36 cellular contexts compared by ENCODE assay signal in genomic region chr1:60041783-60042182, GRCh38. TPM values are rescaled to one million over a fixed set of nuclear protein-coding genes. Genes with fewer than 3 reads are reported as not detected.
"Had no signal": no experiment of that assay in that cellular context is flagged by ENCODE, and none has a peak within 500 bp of the region (broad histone marks: within the 10 kb centered on the region; RNA-seq: fewer than 3 reads in every experiment).

No MANE protein-coding gene starts in this region.

- H3K4me3 ChIP-seq: ascending aorta, breast epithelium, cardiac muscle cell, colonic mucosa, esophagus squamous epithelium, gastroesophageal sphincter, heart right ventricle had no signal

- H3K4me1 ChIP-seq: ascending aorta, breast epithelium, colonic mucosa, esophagus squamous epithelium, gastroesophageal sphincter, heart right ventricle had no signal

- H3K4me3 Mint-ChIP-seq: activated B cell treated with CpG ODN at 0.5 μM for 24 hours; activated CD4-positive, alpha-beta memory T cell treated with anti-CD3 and anti-CD28 coated beads, Interleukin-2, amount 10 ng/mL, durations not matched to agents 7 days and 5 days; activated naive CD4-positive, alpha-beta T cell treated with anti-CD3 and anti-CD28 coated beads, Interleukin-2, amount 10 ng/mL, durations not matched to agents 7 days and 5 days; activated naive CD8-positive, alpha-beta T cell treated with anti-CD3 and anti-CD28 coated beads, Interleukin-2, amount 10 ng/mL, durations not matched to agents 7 days and 5 days; activated T-cell treated with anti-CD3 and anti-CD28 coated beads, Interleukin-2, amount 50 U/mL, for 24 hours; activated T-cell treated with anti-CD3 and anti-CD28 coated beads, Interleukin-2, amount 50 U/mL, for 72 hours; brain; T-helper 17 cell; T-helper 2 cell treated with Interferon-gamma antibody and Interleukin-4, amounts not matched to agents 5 μg/mL and 100 μg/mL, for 36 hours had no signal

- ATAC-seq: activated CD4-positive, CD25-positive, alpha-beta regulatory T cell treated with anti-CD3 and anti-CD28 coated beads, Interleukin-2, amount 50 U/mL, for 24 hours; activated naive CD4-positive, alpha-beta T cell treated with anti-CD3 and anti-CD28 coated beads, Interleukin-2, amount 50 U/mL, for 72 hours; activated T-cell treated with anti-CD3 and anti-CD28 coated beads, Interleukin-2, amount 50 U/mL, for 72 hours; gastroesophageal sphincter; heart right ventricle; T-helper 17 cell had no signal

- H3K36me3 ChIP-seq: ascending aorta, breast epithelium, cardiac muscle cell, colonic mucosa, esophagus squamous epithelium, gastroesophageal sphincter, heart right ventricle had no signal

- H3K9me3 Mint-ChIP-seq: activated B cell treated with CpG ODN at 0.5 μM for 24 hours; activated CD4-positive, alpha-beta memory T cell treated with anti-CD3 and anti-CD28 coated beads, Interleukin-2, amount 10 ng/mL, durations not matched to agents 7 days and 5 days; activated naive CD4-positive, alpha-beta T cell treated with anti-CD3 and anti-CD28 coated beads, Interleukin-2, amount 10 ng/mL, durations not matched to agents 7 days and 5 days; activated naive CD4-positive, alpha-beta T cell treated with anti-CD3 and anti-CD28 coated beads, Interleukin-2, amount 50 U/mL, for 72 hours; activated naive CD8-positive, alpha-beta T cell treated with anti-CD3 and anti-CD28 coated beads, Interleukin-2, amount 10 ng/mL, durations not matched to agents 7 days and 5 days; activated T-cell treated with anti-CD3 and anti-CD28 coated beads, Interleukin-2, amount 50 U/mL, for 24 hours; activated T-cell treated with anti-CD3 and anti-CD28 coated beads, Interleukin-2, amount 50 U/mL, for 72 hours; T-helper 2 cell treated with Interferon-gamma antibody and Interleukin-4, amounts not matched to agents 5 μg/mL and 100 μg/mL, for 36 hours had no signal

- H3K27ac Mint-ChIP-seq: activated B cell treated with CpG ODN at 0.5 μM for 24 hours; activated CD4-positive, alpha-beta memory T cell treated with anti-CD3 and anti-CD28 coated beads, Interleukin-2, amount 10 ng/mL, durations not matched to agents 7 days and 5 days; activated naive CD4-positive, alpha-beta T cell treated with anti-CD3 and anti-CD28 coated beads, Interleukin-2, amount 10 ng/mL, durations not matched to agents 7 days and 5 days; activated naive CD4-positive, alpha-beta T cell treated with anti-CD3 and anti-CD28 coated beads, Interleukin-2, amount 50 U/mL, for 72 hours; activated naive CD8-positive, alpha-beta T cell treated with anti-CD3 and anti-CD28 coated beads, Interleukin-2, amount 10 ng/mL, durations not matched to agents 7 days and 5 days; activated T-cell treated with anti-CD3 and anti-CD28 coated beads, Interleukin-2, amount 50 U/mL, for 24 hours; activated T-cell treated with anti-CD3 and anti-CD28 coated beads, Interleukin-2, amount 50 U/mL, for 72 hours; brain; T-helper 17 cell; T-helper 2 cell treated with Interferon-gamma antibody and Interleukin-4, amounts not matched to agents 5 μg/mL and 100 μg/mL, for 36 hours had no signal

- H3K9me3 ChIP-seq: ascending aorta, breast epithelium, colonic mucosa, esophagus squamous epithelium, gastroesophageal sphincter, heart right ventricle had no signal

- H3K27ac ChIP-seq: ascending aorta, breast epithelium, cardiac muscle cell, colonic mucosa, epithelial cell of prostate, esophagus squamous epithelium, gastroesophageal sphincter, heart right ventricle, VCaP had no signal

- DNase-seq: activated B cell treated with CpG ODN at 0.5 μM for 24 hours; activated CD4-positive, alpha-beta memory T cell treated with anti-CD3 and anti-CD28 coated beads, Interleukin-2, amount 10 ng/mL, durations not matched to agents 7 days and 5 days; activated CD4-positive, alpha-beta T cell treated with anti-CD3 and anti-CD28 coated beads for 48 hours; activated CD8-positive, alpha-beta memory T cell treated with anti-CD3 and anti-CD28 coated beads, Interleukin-2, amount 50 U/mL, for 48 hours; activated gamma-delta T cell; activated naive CD4-positive, alpha-beta T cell; activated naive CD4-positive, alpha-beta T cell treated with anti-CD3 and anti-CD28 coated beads, Interleukin-2, amount 10 ng/mL, durations not matched to agents 7 days and 5 days; activated naive CD8-positive, alpha-beta T cell treated with anti-CD3 and anti-CD28 coated beads, Interleukin-2, amount 10 ng/mL, durations not matched to agents 7 days and 5 days; activated T-cell treated with anti-CD3 and anti-CD28 coated beads for 4 hours; activated T-cell treated with anti-CD3 and anti-CD28 coated beads, Interleukin-2, amount 50 U/mL, for 24 hours; activated T-cell treated with anti-CD3 and anti-CD28 coated beads, Interleukin-2, amount 50 U/mL, for 72 hours; central memory CD4-positive, alpha-beta T cell; cerebellar nuclear complex; colonic mucosa; effector CD8-positive, alpha-beta T cell; esophagus squamous epithelium; foreskin melanocyte; heart right ventricle; T-helper 1 cell; T-helper 17 cell; T1000 had no signal

- H3K4me1 Mint-ChIP-seq: activated B cell treated with CpG ODN at 0.5 μM for 24 hours; activated CD4-positive, alpha-beta memory T cell treated with anti-CD3 and anti-CD28 coated beads, Interleukin-2, amount 10 ng/mL, durations not matched to agents 7 days and 5 days; activated naive CD4-positive, alpha-beta T cell treated with anti-CD3 and anti-CD28 coated beads, Interleukin-2, amount 10 ng/mL, durations not matched to agents 7 days and 5 days; activated naive CD8-positive, alpha-beta T cell treated with anti-CD3 and anti-CD28 coated beads, Interleukin-2, amount 10 ng/mL, durations not matched to agents 7 days and 5 days; brain; T-helper 17 cell had no signal

- H3K27me3 Mint-ChIP-seq: activated B cell treated with CpG ODN at 0.5 μM for 24 hours; activated CD4-positive, alpha-beta memory T cell treated with anti-CD3 and anti-CD28 coated beads, Interleukin-2, amount 10 ng/mL, durations not matched to agents 7 days and 5 days; activated T-cell treated with anti-CD3 and anti-CD28 coated beads, Interleukin-2, amount 50 U/mL, for 24 hours; brain had no signal

- H3K27me3 ChIP-seq: ascending aorta, breast epithelium, cardiac muscle cell, colonic mucosa, esophagus squamous epithelium, gastroesophageal sphincter, heart right ventricle had no signal

- H3K36me3 Mint-ChIP-seq: activated naive CD4-positive, alpha-beta T cell treated with anti-CD3 and anti-CD28 coated beads, Interleukin-2, amount 10 ng/mL, durations not matched to agents 7 days and 5 days; activated naive CD4-positive, alpha-beta T cell treated with anti-CD3 and anti-CD28 coated beads, Interleukin-2, amount 50 U/mL, for 72 hours; activated naive CD8-positive, alpha-beta T cell treated with anti-CD3 and anti-CD28 coated beads, Interleukin-2, amount 10 ng/mL, durations not matched to agents 7 days and 5 days; brain had no signal

RNA-seq across cellular contexts. Expression of gene C1orf87, which starts 31.8 kb away (rescaled TPM):
- total RNA-seq: activated B cell treated with CpG ODN at 0.5 μM for 24 hours; activated CD4-positive, alpha-beta memory T cell treated with anti-CD3 and anti-CD28 coated beads, Interleukin-2, amount 10 ng/mL, durations not matched to agents 7 days and 5 days; activated naive CD4-positive, alpha-beta T cell treated with anti-CD3 and anti-CD28 coated beads, Interleukin-2, amount 50 U/mL, for 72 hours; activated naive CD8-positive, alpha-beta T cell treated with anti-CD3 and anti-CD28 coated beads, Interleukin-2, amount 10 ng/mL, durations not matched to agents 7 days and 5 days; activated T-cell treated with anti-CD3 and anti-CD28 coated beads, Interleukin-2, amount 50 U/mL, for 72 hours; ascending aorta; breast epithelium; cardiac muscle cell; colonic mucosa; dermis microvascular lymphatic vessel endothelial cell; endothelial cell of umbilical vein; esophagus squamous epithelium; fibroblast of villous mesenchyme; glomerular endothelial cell; heart right ventricle; T-helper 17 cell had no signal
- polyA plus RNA-seq: cardiac muscle cell, endothelial cell of umbilical vein, esophagus, heart right ventricle had no signal
